Comparison of ENCODE assay signal across 8 cellular contexts in genomic region chr14:68785817-68786490, GRCh38. TPM values are rescaled to one million over a fixed set of nuclear protein-coding genes. Genes with fewer than 3 reads are reported as not detected.
DNase-seq lines count a peak whose midpoint lies in the region; ATAC-seq and TF ChIP-seq lines count a peak whose summit lies in the region.

No MANE protein-coding gene starts in this region.

- no peak for DNase-seq in Calu3
- DNase-seq in T-helper 2 cell treated with Interferon-gamma antibody and Interleukin-4, amounts not matched to agents 5 μg/mL and 100 μg/mL, for 36 hours (ENCODE audit: low spot score): no peak
- peak in 2 of 3 experiments; percentile 25 to 34 for DNase-seq in effector memory CD8-positive, alpha-beta T cell
- no peak for DNase-seq in natural killer cell
- DNase-seq in DMS79 treated with DMSO at 0.1 percent for 48 hours (lab: John Stamatoyannopoulos, UW): no peak
- no peak for DNase-seq in NCI-H1930 (lab: John Stamatoyannopoulos, UW)
- no peak for DNase-seq in occipital lobe (lab: John Stamatoyannopoulos, UW)

- CTCF ChIA-PET in Calu3 (lab: Charles Lee): interaction anchor here (0.6 to 1.4 kb wide), 5 partner anchors 26 to 538 kb away, joined by 3 to 5 read pairs (median 3); no protein-coding TSS in a partner anchor

- H3K27me3 Mint-ChIP-seq in Calu3 (ENCODE audit: unreplicated experiment) (no peaks in the 10 kb centered on the region), natural killer cell (ENCODE audit: low read depth in 2 of 2) (no peaks in the 10 kb centered on the region)
- H3K27me3 Mint-ChIP-seq in T-helper 2 cell treated with Interferon-gamma antibody and Interleukin-4, amounts not matched to agents 5 μg/mL and 100 μg/mL, for 36 hours (ENCODE audit: low read depth): no peaks in the 10 kb centered on the region
- H3K27me3 Mint-ChIP-seq in effector memory CD8-positive, alpha-beta T cell: no peaks in the 10 kb centered on the region

- H3K4me3 Mint-ChIP-seq in Calu3 (ENCODE audit: low read depth, unreplicated experiment) (peak overlapping the region; percentile 14), natural killer cell (peak overlapping the region; percentile 98)
- H3K4me3 Mint-ChIP-seq in T-helper 2 cell treated with Interferon-gamma antibody and Interleukin-4, amounts not matched to agents 5 μg/mL and 100 μg/mL, for 36 hours: peak overlapping the region; percentile 73
- H3K4me3 Mint-ChIP-seq in effector memory CD8-positive, alpha-beta T cell: peak overlapping the region; percentile 80 to 95

- H3K4me1 Mint-ChIP-seq in Calu3 (ENCODE audit: low read depth, unreplicated experiment): peaks cover 34% of the 10 kb centered on the region
- peaks cover 74% of the 10 kb centered on the region for H3K4me1 Mint-ChIP-seq in T-helper 2 cell treated with Interferon-gamma antibody and Interleukin-4, amounts not matched to agents 5 μg/mL and 100 μg/mL, for 36 hours (ENCODE audit: low read depth)
- peaks cover 68 to 81% of the 10 kb centered on the region in 2 donors for H3K4me1 Mint-ChIP-seq in effector memory CD8-positive, alpha-beta T cell (ENCODE audit: low read depth in 2 of 2)
- H3K4me1 Mint-ChIP-seq in natural killer cell: peaks cover 71 to 79% of the 10 kb centered on the region in 2 donors

- H3K9me3 Mint-ChIP-seq in Calu3 (ENCODE audit: low read depth, unreplicated experiment): no peaks in the 10 kb centered on the region
- H3K9me3 Mint-ChIP-seq in T-helper 2 cell treated with Interferon-gamma antibody and Interleukin-4, amounts not matched to agents 5 μg/mL and 100 μg/mL, for 36 hours: no peaks in the 10 kb centered on the region
- no peaks in the 10 kb centered on the region for H3K9me3 Mint-ChIP-seq in effector memory CD8-positive, alpha-beta T cell
- no peaks in the 10 kb centered on the region for H3K9me3 Mint-ChIP-seq in natural killer cell

- peak; percentile 28 for ATAC-seq in effector memory CD8-positive, alpha-beta T cell (replicated peaks)
- ATAC-seq in natural killer cell: peak in 1 of 3 donors; percentile 3
- ATAC-seq in HG03521 (IDR thresholded peaks at IDR 0.05; ENCODE audit: unreplicated experiment): no peak

- no TSS peak for BruUV-seq in Calu3 (replicated peaks; lab: Mats Ljungman, UMichigan)

- H3K36me3 Mint-ChIP-seq in Calu3 (ENCODE audit: insufficient read depth, unreplicated experiment) (peaks cover 55% of the 10 kb centered on the region), natural killer cell (peaks cover 23% of the 10 kb centered on the region)
- peaks cover 42% of the 10 kb centered on the region for H3K36me3 Mint-ChIP-seq in T-helper 2 cell treated with Interferon-gamma antibody and Interleukin-4, amounts not matched to agents 5 μg/mL and 100 μg/mL, for 36 hours (ENCODE audit: low read depth)
- peaks cover 59% of the 10 kb centered on the region for H3K36me3 Mint-ChIP-seq in effector memory CD8-positive, alpha-beta T cell (ENCODE audit: insufficient read depth)

- H3K27ac Mint-ChIP-seq in Calu3 (ENCODE audit: unreplicated experiment) (peak overlapping the region; percentile 90), natural killer cell (peak overlapping the region; percentile 99)
- H3K27ac Mint-ChIP-seq in T-helper 2 cell treated with Interferon-gamma antibody and Interleukin-4, amounts not matched to agents 5 μg/mL and 100 μg/mL, for 36 hours: peak overlapping the region; percentile 90
- peak overlapping the region; percentile 93 to 94 for H3K27ac Mint-ChIP-seq in effector memory CD8-positive, alpha-beta T cell

- no peak for TF ChIP-seq CTCF in Calu3 (IDR thresholded peaks at IDR 0.05; ENCODE audit: unreplicated experiment)
- TF ChIP-seq CTCF in natural killer cell (IDR thresholded peaks at IDR 0.05): no peak

- intact Hi-C loops in Calu3 (cut with micrococcal nuclease; ENCODE audit: unreplicated experiment) (loop anchor here (2.0 to 10.0 kb wide), 4 partner anchors 209 to 641 kb away; no protein-coding TSS in a partner anchor), natural killer cell (cut with micrococcal nuclease) (loop anchor here (10.0 kb wide), 2 partner anchors 321 to 381 kb away; no protein-coding TSS in a partner anchor)

RNA-seq across cellular contexts. Expression of gene ZFP36L1, which starts 6.9 kb away (rescaled TPM):
- total RNA-seq in Calu3 (2022) (208 and 240 TPM in 2 replicates), natural killer cell (100 to 1,000 TPM; 143 to 167 (median 166) TPM), occipital lobe (7.3 TPM)

Comparison
In these comparisons a context has a peak if more than half of its experiments do, and no peak if none do; other contexts are left out.
1. DNase-seq: peak in effector memory CD8-positive, alpha-beta T cell (2 of 3); none in Calu3 (single experiment), T-helper 2 cell treated with Interferon-gamma antibody and Interleukin-4, amounts not matched to agents 5 μg/mL and 100 μg/mL, for 36 hours (single experiment), natural killer cell (single experiment), DMS79 treated with DMSO at 0.1 percent for 48 hours (single experiment), NCI-H1930 (0 of 2) and occipital lobe (single experiment).
2. H3K4me3 Mint-ChIP-seq: peak in every context shown above with its lines; median percentile 98 in natural killer cell; 88 in effector memory CD8-positive, alpha-beta T cell; 73 in T-helper 2 cell treated with Interferon-gamma antibody and Interleukin-4, amounts not matched to agents 5 μg/mL and 100 μg/mL, for 36 hours; 14 in Calu3.
3. RNA of gene ZFP36L1, which starts 6.9 kb away (total RNA-seq): 208 to 240 TPM in Calu3 and 143 to 167 TPM in natural killer cell; 7.3 TPM in occipital lobe (single experiment); every median in the first group is over 10 times any median in the second.
4. Peak in every context shown above with its lines, with median percentiles within 50 percentile points of each other: H3K27ac Mint-ChIP-seq.